ENCODE assay signal across 18 cellular contexts in genomic region chr7:141295367-141295895, GRCh38.
"Had no signal": no experiment of that assay in that cellular context is flagged by ENCODE, and none has a peak within 500 bp of the region (broad histone marks: within the 10 kb centered on the region; RNA-seq: fewer than 3 reads in every experiment).

No MANE protein-coding gene starts in this region.

- H3K9me3 ChIP-seq: body of pancreas, left ventricle myocardium inferior, ovary, spleen, stomach, testis had no signal

- H3K36me3 ChIP-seq: left ventricle myocardium inferior, ovary, spleen, stomach had no signal

- H3K4me1 ChIP-seq: body of pancreas, spleen, stomach, testis had no signal

- H3K27ac ChIP-seq: body of pancreas, left ventricle myocardium inferior, ovary, spleen, stomach, testis had no signal

- H3K4me3 ChIP-seq: body of pancreas, left ventricle myocardium inferior, ovary, spleen, stomach, testis had no signal

- H3K27me3 ChIP-seq: body of pancreas, ovary, spleen, stomach, testis had no signal

- DNase-seq: activated CD4-positive, alpha-beta T cell treated with anti-CD3 and anti-CD28 coated beads, Interleukin-2, amount 10 ng/mL, durations not matched to agents 24 days and 14 days; activated CD4-positive, CD25-positive, alpha-beta regulatory T cell; activated CD8-positive, alpha-beta memory T cell treated with anti-CD3 and anti-CD28 coated beads, Interleukin-2, amount 50 U/mL, for 4 hours; activated CD8-positive, alpha-beta T cell treated with anti-CD3 and anti-CD28 coated beads, Interleukin-2, amount 10 ng/mL, durations not matched to agents 7 days and 5 days; activated gamma-delta T cell treated with Interleukin-2 at 50 U/mL for 16 hours; activated naive CD8-positive, alpha-beta T cell treated with anti-CD3 and anti-CD28 coated beads for 36 hours; amygdala; body of pancreas; caudate nucleus; hypothalamus; kidney; left ventricle myocardium inferior; naive B cell; ovary; spleen; stimulated activated CD4-positive, alpha-beta T cell treated with anti-CD3 and anti-CD28 coated beads, Interleukin-1b, Interleukin-23, amount 100 ng/mL, for 48 hours; stomach; testis had no signal
